In genomic region chr1:45755697-45756096, GRCh38 we compare ENCODE assay signal across 29 cellular contexts.
"Had no signal": no experiment of that assay in that cellular context is flagged by ENCODE, and none has a peak within 500 bp of the region (broad histone marks: within the 10 kb centered on the region; RNA-seq: fewer than 3 reads in every experiment).

No MANE protein-coding gene starts in this region.

- H3K9me3 ChIP-seq: colonic mucosa, gastrocnemius medialis had no signal

- FAIRE-seq: colon, endometrium, endothelial cell of umbilical vein, frontal cortex had no signal

- H3K27ac Mint-ChIP-seq: dendritic cell treated with granulocyte-macrophage colony-stimulating factor and Interleukin-4, amounts not matched to agents 40 ng/mL and 50 ng/mL, for 4 days; effector memory CD8-positive, alpha-beta T cell; endodermal cell had no signal

- H3K27me3 ChIP-seq: colonic mucosa, dorsolateral prefrontal cortex, esophagus muscularis mucosa, esophagus squamous epithelium, gastrocnemius medialis, gastroesophageal sphincter, heart left ventricle, heart right ventricle had no signal

- H3K27ac ChIP-seq: colonic mucosa, coronary artery, dorsolateral prefrontal cortex, epithelial cell of prostate, esophagus muscularis mucosa, esophagus squamous epithelium, foreskin keratinocyte, gastrocnemius medialis, gastroesophageal sphincter, heart left ventricle, heart right ventricle had no signal

- H3K4me3 ChIP-seq: colonic mucosa, coronary artery, dorsolateral prefrontal cortex, esophagus muscularis mucosa, esophagus squamous epithelium, gastrocnemius medialis, gastroesophageal sphincter, heart left ventricle, heart right ventricle had no signal

- H3K36me3 ChIP-seq: colonic mucosa, esophagus muscularis mucosa, esophagus squamous epithelium, gastrocnemius medialis, gastroesophageal sphincter, heart left ventricle, heart right ventricle had no signal

- H3K4me1 ChIP-seq: colonic mucosa, foreskin keratinocyte had no signal

- H3K9me3 Mint-ChIP-seq: effector memory CD8-positive, alpha-beta T cell had no signal

- ATAC-seq: effector memory CD8-positive, alpha-beta T cell; esophagus mucosa; foreskin keratinocyte; gastrocnemius medialis; gastroesophageal sphincter; heart left ventricle; heart right ventricle had no signal

- DNase-seq: colonic mucosa; cortex of kidney; dermis blood vessel endothelial cell; dorsolateral prefrontal cortex; effector CD4-positive, alpha-beta T cell; effector CD8-positive, alpha-beta T cell; effector memory CD4-positive, alpha-beta T cell; effector memory CD8-positive, alpha-beta T cell; endodermal cell; erythroblast; esophagus squamous epithelium; foreskin fibroblast; foreskin keratinocyte; foreskin melanocyte; gastrocnemius medialis; glutamatergic neuron; head of caudate nucleus; heart left ventricle; heart right ventricle had no signal

- H3K4me3 Mint-ChIP-seq: dendritic cell treated with granulocyte-macrophage colony-stimulating factor and Interleukin-4, amounts not matched to agents 40 ng/mL and 50 ng/mL, for 4 days; effector memory CD8-positive, alpha-beta T cell; endodermal cell had no signal
